In the genomic region with DNA sequence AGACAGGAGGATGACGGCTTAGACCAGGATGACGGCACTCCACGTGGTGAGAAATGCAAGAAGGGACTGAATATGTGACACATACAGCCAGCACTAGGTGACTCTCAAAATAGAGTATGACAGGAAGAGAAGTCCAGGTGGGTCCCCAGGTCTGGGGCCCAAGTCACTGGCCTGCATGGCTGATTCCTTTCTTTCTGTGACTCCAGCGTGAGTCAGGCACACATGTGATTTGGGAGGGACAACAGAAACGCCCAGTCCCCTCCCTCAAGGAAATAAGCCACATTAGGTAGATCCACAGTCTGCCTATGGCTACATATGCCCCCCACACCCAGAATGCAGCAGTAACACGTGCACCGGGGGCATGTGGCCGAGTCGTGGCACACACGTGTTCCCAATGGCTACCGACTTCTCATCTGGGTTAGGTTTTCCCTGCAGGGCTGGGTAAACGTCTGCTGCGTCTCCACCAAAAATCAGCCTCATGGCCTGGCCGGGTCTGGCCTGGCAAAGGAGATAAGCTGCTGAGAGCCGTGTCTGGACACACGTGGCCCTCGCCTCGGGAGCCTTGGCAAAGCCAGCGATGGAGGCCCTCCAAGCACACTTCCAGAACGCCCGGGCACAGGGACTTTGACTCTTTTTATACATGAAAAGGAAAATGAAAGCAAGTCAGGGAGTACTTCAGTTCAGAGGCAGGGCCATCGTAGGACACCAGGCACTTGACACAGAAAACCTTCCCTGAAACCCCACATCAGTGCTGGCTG, we compare ENCODE assay signal across 9 cellular contexts. TPM values are rescaled to one million over a fixed set of nuclear protein-coding genes. Genes with fewer than 3 reads are reported as not detected.
DNase-seq lines count a peak whose midpoint lies in the region; ATAC-seq, FAIRE-seq and TF ChIP-seq lines count a peak whose summit lies in the region.
"Had no signal": no experiment of that assay in that cellular context is flagged by ENCODE, and none has a peak within 500 bp of the region (broad histone marks: within the 10 kb centered on the region; RNA-seq: fewer than 3 reads in every experiment).

No MANE protein-coding gene starts in this region.

- FAIRE-seq in pancreas (lab: Jason Lieb, UNC), result no peak

- DNase-seq in pancreas, result peak in 4 of 6 donors; percentile 29 to 63 (median 47)
- DNase-seq in NCI-H82 (lab: John Stamatoyannopoulos, UW), result no peak
- DNase-seq in GM13977 (ENCODE audit: low spot score), result no peak
- DNase-seq in NCI-H510A treated with DMSO at 0.1 percent for 48 hours (lab: John Stamatoyannopoulos, UW), result no peak
- DNase-seq: SHP77 had no signal

- H3K27me3 ChIP-seq in pancreas, result no peaks in the 10 kb centered on the region

- peaks cover 0 to 8% (median 0%) of the 10 kb centered on the region in 3 donors for H3K4me1 ChIP-seq in pancreas

- peak; percentile 34 for ATAC-seq in GM18858 (IDR thresholded peaks at IDR 0.05; ENCODE audit: unreplicated experiment)
- peak; percentile 45 for ATAC-seq in HG03159 (IDR thresholded peaks at IDR 0.05; ENCODE audit: unreplicated experiment)
- ATAC-seq in pancreas, result peak; percentile 68 to 84 (median 77)
- no peak for ATAC-seq in GM18505 (IDR thresholded peaks at IDR 0.05; ENCODE audit: unreplicated experiment)

- intact Hi-C loops in pancreas (cut with DNase I), result no loop called here

- 64 to 66% methylated on average over 22 of the region's 22 CpGs for WGBS in pancreas, 2 donors

- in situ Hi-C loops in GM13977 (cut with MboI; ENCODE audit: low pct_unique_long_range_greater_than_20kb, low sequenced_read_pairs, unreplicated experiment), result no loop called here

- peak overlapping the region; percentile 10 for H3K27ac ChIP-seq in cingulate gyrus (ENCODE audit: low read depth, low read length)
- peak overlapping the region in 1 of 4 donors; percentile 33 for H3K27ac ChIP-seq in pancreas

- no peaks in the 10 kb centered on the region for H3K9me3 ChIP-seq in pancreas

- no peak overlapping the region for H3K4me3 ChIP-seq in pancreas

- TF ChIP-seq CTCF in pancreas (IDR thresholded peaks at IDR 0.05), result no peak
- no peak for TF ChIP-seq CTCF in GM13977 (IDR thresholded peaks at IDR 0.05; ENCODE audit: extremely low read depth, insufficient read depth, missing control alignments)

- no peak for TF ChIP-seq POLR2A in GM18505 (IDR thresholded peaks at IDR 0.05; ENCODE audit: borderline replicate concordance, extremely low read depth, insufficient read depth, insufficient read length)

- no peaks in the 10 kb centered on the region for H3K36me3 ChIP-seq in pancreas

RNA-seq across cellular contexts. Expression of a gene that starts 19.3 kb away (rescaled TPM):
- 10 to 100 TPM; 31.4 to 76.7 (median 41.0) TPM for total RNA-seq in pancreas
- polyA plus RNA-seq in pancreas, result 10 to 100 TPM; 18.4 to 43.2 TPM

Comparison
In these comparisons a context has a peak if more than half of its experiments do, and no peak if none do; other contexts are left out.
1. DNase-seq: peak in pancreas (4 of 6); none in NCI-H82 (single experiment), GM13977 (single experiment) and NCI-H510A treated with DMSO at 0.1 percent for 48 hours (single experiment).